Comparison of ENCODE assay signal across 19 cellular contexts in the genomic region with DNA sequence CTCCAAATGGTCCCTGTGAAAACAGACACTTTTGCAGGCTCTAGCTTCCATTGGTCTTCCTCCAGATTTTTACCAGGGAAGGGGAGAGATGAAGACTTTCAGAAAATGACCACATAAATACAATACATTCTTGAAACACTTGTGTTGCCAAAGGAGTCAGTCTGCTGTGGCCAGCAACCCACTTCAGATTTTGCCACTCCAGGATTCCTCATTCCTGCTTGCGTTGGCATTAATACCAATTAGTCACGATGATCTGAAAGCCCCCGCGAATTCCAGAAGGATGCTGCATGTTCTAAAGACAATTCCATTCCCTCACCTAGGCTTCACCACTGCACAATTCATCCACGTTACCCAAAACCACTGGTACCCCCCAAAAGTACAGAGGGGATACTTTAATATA.
"Had no signal": no experiment of that assay in that cellular context is flagged by ENCODE, and none has a peak within 500 bp of the region (broad histone marks: within the 10 kb centered on the region; RNA-seq: fewer than 3 reads in every experiment).

No MANE protein-coding gene starts in this region.

- DNase-seq: colonic mucosa; dermis blood vessel endothelial cell; esophagus squamous epithelium; foreskin fibroblast; head of caudate nucleus; kidney; mammary epithelial cell; naive thymus-derived CD8-positive, alpha-beta T cell; posterior cingulate gyrus; sigmoid colon; stimulated activated CD4-positive, alpha-beta T cell treated with anti-CD3 and anti-CD28 coated beads, Interleukin-2, amount 100 ng/mL, for 48 hours; upper lobe of right lung had no signal

- ATAC-seq: naive thymus-derived CD8-positive, alpha-beta T cell; stimulated activated memory B cell treated with anti-CD40 and anti-IgM and Interleukin-4, amounts not matched to agents 10 μg/mL and 1 μg/mL and 100 μg/mL, for 72 hours; upper lobe of right lung had no signal

- H3K36me3 ChIP-seq: colonic mucosa, esophagus squamous epithelium, neutrophil, right atrium auricular region, sigmoid colon, tibial nerve, upper lobe of right lung had no signal

- H3K27ac ChIP-seq: colonic mucosa, esophagus squamous epithelium, hepatocyte, neutrophil, right atrium auricular region, sigmoid colon, tibial nerve, upper lobe of right lung had no signal

- H2AFZ ChIP-seq: hepatocyte had no signal

- H3K9me3 ChIP-seq: colonic mucosa, esophagus squamous epithelium, neutrophil, sigmoid colon, upper lobe of right lung had no signal

- H3K4me1 Mint-ChIP-seq: naive thymus-derived CD8-positive, alpha-beta T cell; stimulated activated memory B cell treated with anti-CD40 and anti-IgM and Interleukin-4, amounts not matched to agents 10 μg/mL and 1 μg/mL and 100 μg/mL, for 72 hours had no signal

- H3K27ac Mint-ChIP-seq: naive thymus-derived CD8-positive, alpha-beta T cell; stimulated activated memory B cell treated with anti-CD40 and anti-IgM and Interleukin-4, amounts not matched to agents 10 μg/mL and 1 μg/mL and 100 μg/mL, for 72 hours; stimulated activated naive CD8-positive, alpha-beta T cell treated with anti-CD3 and anti-CD28 coated beads, Interleukin-15, Interleukin-2, amounts not matched to agents 100 ng/mL and 50 ng/mL, for 24 hours had no signal

- H3K79me2 ChIP-seq: hepatocyte had no signal

- H3K4me2 ChIP-seq: hepatocyte, smooth muscle cell had no signal

- H3K27me3 ChIP-seq: colonic mucosa, hepatocyte, right atrium auricular region, sigmoid colon, tibial nerve, upper lobe of right lung had no signal

- H3K4me3 ChIP-seq: colonic mucosa, esophagus squamous epithelium, hepatocyte, right atrium auricular region, sigmoid colon, smooth muscle cell, tibial nerve, upper lobe of right lung had no signal

- FAIRE-seq: kidney had no signal

- H3K4me1 ChIP-seq: right atrium auricular region, sigmoid colon, upper lobe of right lung had no signal

- H3K4me3 Mint-ChIP-seq: naive thymus-derived CD8-positive, alpha-beta T cell; stimulated activated memory B cell treated with anti-CD40 and anti-IgM and Interleukin-4, amounts not matched to agents 10 μg/mL and 1 μg/mL and 100 μg/mL, for 72 hours; stimulated activated naive CD8-positive, alpha-beta T cell treated with anti-CD3 and anti-CD28 coated beads, Interleukin-15, Interleukin-2, amounts not matched to agents 100 ng/mL and 50 ng/mL, for 24 hours had no signal
